ENCODE assay signal across 1 cellular context in the genomic region with DNA sequence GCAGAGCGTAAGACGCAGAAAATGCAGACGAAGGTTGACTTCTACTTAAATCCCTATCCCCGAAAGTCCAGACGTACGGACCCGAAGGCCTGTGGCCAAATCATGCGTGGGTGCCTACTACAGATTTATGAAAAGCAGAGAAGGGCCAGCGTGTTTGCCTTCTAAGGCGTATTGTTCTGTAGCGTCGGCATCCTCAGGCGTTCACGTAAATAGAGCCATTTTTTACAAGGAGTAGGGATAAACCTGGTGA.
TF ChIP-seq lines count a peak whose summit lies in the region.

No MANE protein-coding gene starts in this region.

TF ChIP-seq in GM12878, 131 proteins besides CTCF, POLR2A, EP300 and RAD21 (continued from another document):
- TF ChIP-seq, protein P1, sequence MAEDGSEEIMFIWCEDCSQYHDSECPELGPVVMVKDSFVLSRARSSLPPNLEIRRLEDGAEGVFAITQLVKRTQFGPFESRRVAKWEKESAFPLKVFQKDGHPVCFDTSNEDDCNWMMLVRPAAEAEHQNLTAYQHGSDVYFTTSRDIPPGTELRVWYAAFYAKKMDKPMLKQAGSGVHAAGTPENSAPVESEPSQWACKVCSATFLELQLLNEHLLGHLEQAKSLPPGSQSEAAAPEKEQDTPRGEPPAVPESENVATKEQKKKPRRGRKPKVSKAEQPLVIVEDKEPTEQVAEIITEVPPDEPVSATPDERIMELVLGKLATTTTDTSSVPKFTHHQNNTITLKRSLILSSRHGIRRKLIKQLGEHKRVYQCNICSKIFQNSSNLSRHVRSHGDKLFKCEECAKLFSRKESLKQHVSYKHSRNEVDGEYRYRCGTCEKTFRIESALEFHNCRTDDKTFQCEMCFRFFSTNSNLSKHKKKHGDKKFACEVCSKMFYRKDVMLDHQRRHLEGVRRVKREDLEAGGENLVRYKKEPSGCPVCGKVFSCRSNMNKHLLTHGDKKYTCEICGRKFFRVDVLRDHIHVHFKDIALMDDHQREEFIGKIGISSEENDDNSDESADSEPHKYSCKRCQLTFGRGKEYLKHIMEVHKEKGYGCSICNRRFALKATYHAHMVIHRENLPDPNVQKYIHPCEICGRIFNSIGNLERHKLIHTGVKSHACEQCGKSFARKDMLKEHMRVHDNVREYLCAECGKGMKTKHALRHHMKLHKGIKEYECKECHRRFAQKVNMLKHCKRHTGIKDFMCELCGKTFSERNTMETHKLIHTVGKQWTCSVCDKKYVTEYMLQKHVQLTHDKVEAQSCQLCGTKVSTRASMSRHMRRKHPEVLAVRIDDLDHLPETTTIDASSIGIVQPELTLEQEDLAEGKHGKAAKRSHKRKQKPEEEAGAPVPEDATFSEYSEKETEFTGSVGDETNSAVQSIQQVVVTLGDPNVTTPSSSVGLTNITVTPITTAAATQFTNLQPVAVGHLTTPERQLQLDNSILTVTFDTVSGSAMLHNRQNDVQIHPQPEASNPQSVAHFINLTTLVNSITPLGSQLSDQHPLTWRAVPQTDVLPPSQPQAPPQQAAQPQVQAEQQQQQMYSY (CRISPR knock-in tag; IDR thresholded peaks at IDR 0.05) = no peak
- TF ChIP-seq, protein P2, sequence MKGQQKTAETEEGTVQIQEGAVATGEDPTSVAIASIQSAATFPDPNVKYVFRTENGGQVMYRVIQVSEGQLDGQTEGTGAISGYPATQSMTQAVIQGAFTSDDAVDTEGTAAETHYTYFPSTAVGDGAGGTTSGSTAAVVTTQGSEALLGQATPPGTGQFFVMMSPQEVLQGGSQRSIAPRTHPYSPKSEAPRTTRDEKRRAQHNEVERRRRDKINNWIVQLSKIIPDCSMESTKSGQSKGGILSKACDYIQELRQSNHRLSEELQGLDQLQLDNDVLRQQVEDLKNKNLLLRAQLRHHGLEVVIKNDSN (IDR thresholded peaks at IDR 0.05; ENCODE audit: borderline replicate concordance, extremely low read length, insufficient read depth, low read depth, low read length) = no peak
- TF ChIP-seq, protein P3, sequence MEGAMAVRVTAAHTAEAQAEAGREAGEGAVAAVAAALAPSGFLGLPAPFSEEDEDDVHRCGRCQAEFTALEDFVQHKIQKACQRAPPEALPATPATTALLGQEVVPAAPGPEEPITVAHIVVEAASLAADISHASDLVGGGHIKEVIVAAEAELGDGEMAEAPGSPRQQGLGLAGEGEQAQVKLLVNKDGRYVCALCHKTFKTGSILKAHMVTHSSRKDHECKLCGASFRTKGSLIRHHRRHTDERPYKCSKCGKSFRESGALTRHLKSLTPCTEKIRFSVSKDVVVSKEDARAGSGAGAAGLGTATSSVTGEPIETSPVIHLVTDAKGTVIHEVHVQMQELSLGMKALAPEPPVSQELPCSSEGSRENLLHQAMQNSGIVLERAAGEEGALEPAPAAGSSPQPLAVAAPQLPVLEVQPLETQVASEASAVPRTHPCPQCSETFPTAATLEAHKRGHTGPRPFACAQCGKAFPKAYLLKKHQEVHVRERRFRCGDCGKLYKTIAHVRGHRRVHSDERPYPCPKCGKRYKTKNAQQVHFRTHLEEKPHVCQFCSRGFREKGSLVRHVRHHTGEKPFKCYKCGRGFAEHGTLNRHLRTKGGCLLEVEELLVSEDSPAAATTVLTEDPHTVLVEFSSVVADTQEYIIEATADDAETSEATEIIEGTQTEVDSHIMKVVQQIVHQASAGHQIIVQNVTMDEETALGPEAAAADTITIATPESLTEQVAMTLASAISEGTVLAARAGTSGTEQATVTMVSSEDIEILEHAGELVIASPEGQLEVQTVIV (IDR thresholded peaks at IDR 0.05; ENCODE audit: borderline replicate concordance, partially characterized antibody) = no peak
- TF ChIP-seq FOXK2 (IDR thresholded peaks at IDR 0.05) (no peak), GATAD2B (conservative IDR thresholded peaks at IDR 0.05; ENCODE audit: low read depth) (no peak), HCFC1 (IDR thresholded peaks at IDR 0.05; ENCODE audit: low read length) (no peak), ZNF274 (IDR thresholded peaks at IDR 0.05; ENCODE audit: insufficient read depth, insufficient read length) (no peak), SPI1 (IDR thresholded peaks at IDR 0.05; ENCODE audit: borderline replicate concordance, insufficient read depth, low read depth, low read length) (no peak)
